In the genomic region with DNA sequence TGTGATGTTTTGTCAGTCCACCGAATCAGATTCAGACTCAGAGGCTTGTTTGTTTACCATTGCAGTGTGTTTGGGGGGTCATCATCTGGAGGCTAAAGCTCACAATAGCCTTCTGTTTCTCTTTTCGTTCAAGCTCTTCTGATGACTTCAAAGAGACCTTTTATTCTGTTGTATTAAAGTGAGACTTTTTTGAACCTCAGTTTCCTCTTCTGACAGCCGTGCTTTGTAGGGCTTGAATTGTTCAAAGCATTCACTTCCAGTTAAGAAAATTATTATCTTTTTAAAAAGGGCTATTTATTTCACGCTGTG, we compare ENCODE assay signal across 9 cellular contexts. TPM values are rescaled to one million over a fixed set of nuclear protein-coding genes. Genes with fewer than 3 reads are reported as not detected.
DNase-seq lines count a peak whose midpoint lies in the region; ATAC-seq, FAIRE-seq and TF ChIP-seq lines count a peak whose summit lies in the region.
"Had no signal": no experiment of that assay in that cellular context is flagged by ENCODE, and none has a peak within 500 bp of the region (broad histone marks: within the 10 kb centered on the region; RNA-seq: fewer than 3 reads in every experiment).

No MANE protein-coding gene starts in this region.

- peaks cover 10% of the 10 kb centered on the region for H3K36me3 Mint-ChIP-seq in activated naive CD4-positive, alpha-beta T cell treated with anti-CD3 and anti-CD28 coated beads, Interleukin-2, amount 10 ng/mL, durations not matched to agents 7 days and 5 days

- SMC1A ChIA-PET in GM12878 (lab: Charles Lee; ENCODE audit: uncharacterized antibody, unreplicated experiment) = interaction anchor here (0.6 to 13.1 kb wide), 18 partner anchors 10 to 166 kb away, joined by 3 to 324 read pairs (median 5); a partner anchor contains a TSS

- H3K4me2 ChIP-seq in GM12878 (ENCODE audit: control insufficient read depth, insufficient read depth) = peak overlapping the region; percentile 82

- no peak for DNase-seq in activated naive CD4-positive, alpha-beta T cell treated with anti-CD3 and anti-CD28 coated beads, Interleukin-2, amount 10 ng/mL, durations not matched to agents 7 days and 5 days
- DNase-seq in activated naive CD4-positive, alpha-beta T cell (lab: John Stamatoyannopoulos, UW) = no peak
- DNase-seq in GM12878 (ENCODE audit: low read depth, low spot score) (no peak), lower lobe of right lung (no peak), transverse colon (no peak), NK-92 (lab: John Stamatoyannopoulos, UW; ENCODE audit: unreplicated experiment) (no peak), amniotic stem cell (lab: John Stamatoyannopoulos, UW) (no peak)

- peak overlapping the region; percentile 95 for H3K27ac Mint-ChIP-seq in activated naive CD4-positive, alpha-beta T cell treated with anti-CD3 and anti-CD28 coated beads, Interleukin-2, amount 10 ng/mL, durations not matched to agents 7 days and 5 days

- no peak for TF ChIP-seq EP300 in GM12878 (IDR thresholded peaks at IDR 0.05; ENCODE audit: borderline replicate concordance in 1 of 2, control insufficient read depth in 1 of 2, low read depth in 2 of 2, low read length in 2 of 2)
- no peak for TF ChIP-seq EP300 in transverse colon (IDR thresholded peaks at IDR 0.05; ENCODE audit: low read depth)

- peaks cover 39% of the 10 kb centered on the region for H3K4me1 Mint-ChIP-seq in activated naive CD4-positive, alpha-beta T cell treated with anti-CD3 and anti-CD28 coated beads, Interleukin-2, amount 10 ng/mL, durations not matched to agents 7 days and 5 days

- TF ChIP-seq CTCF in GM12878 (IDR thresholded peaks at IDR 0.05 in 2 of 3, conservative IDR thresholded peaks at IDR 0.05 in 1 of 3; ENCODE audit: control insufficient read depth in 2 of 3, extremely low read depth in 1 of 3, insufficient read depth in 1 of 3, low read depth in 3 of 3, low read length in 3 of 3) (no peak), lower lobe of right lung (IDR thresholded peaks at IDR 0.05) (no peak), transverse colon (IDR thresholded peaks at IDR 0.05) (no peak)

- POLR2A ChIA-PET in GM12878 (lab: Charles Lee) = interaction anchor here (0.5 to 12.4 kb wide), 7 partner anchors 10 to 146 kb away, joined by 3 to 221 read pairs (median 4); a partner anchor contains a TSS

- no peaks in the 10 kb centered on the region for H3K9me3 Mint-ChIP-seq in activated naive CD4-positive, alpha-beta T cell treated with anti-CD3 and anti-CD28 coated beads, Interleukin-2, amount 10 ng/mL, durations not matched to agents 7 days and 5 days

- H3K4me3 Mint-ChIP-seq in activated naive CD4-positive, alpha-beta T cell treated with anti-CD3 and anti-CD28 coated beads, Interleukin-2, amount 10 ng/mL, durations not matched to agents 7 days and 5 days = peak overlapping the region; percentile 100

- H3K27ac ChIP-seq in GM12878 (ENCODE audit: control insufficient read depth, insufficient read depth) = no peak overlapping the region; the same call in 1 of the 2 replicates
- H3K27ac ChIP-seq in lower lobe of right lung = peak overlapping the region; percentile 60
- H3K27ac ChIP-seq in transverse colon = peak overlapping the region; percentile 77 to 86 (median 83)

- no peaks in the 10 kb centered on the region for H3K9me3 ChIP-seq in GM12878 (replicated peaks; ENCODE audit: control insufficient read depth, insufficient read depth, low read length)
- no peaks in the 10 kb centered on the region for H3K9me3 ChIP-seq in lower lobe of right lung
- H3K9me3 ChIP-seq in transverse colon = no peaks in the 10 kb centered on the region

- H3K9ac ChIP-seq in GM12878 (ENCODE audit: control insufficient read depth, insufficient read depth, low read length) = no peak overlapping the region

- no peak for ATAC-seq in GM12878
- ATAC-seq in lower lobe of right lung = no peak
- no peak for ATAC-seq in HG02938 (IDR thresholded peaks at IDR 0.05; ENCODE audit: unreplicated experiment)

- H3K79me2 ChIP-seq in GM12878 (ENCODE audit: control insufficient read depth, insufficient read depth, low read length) = peaks cover 10% of the 10 kb centered on the region

- intact Hi-C loops in GM12878 (cut with micrococcal nuclease; ENCODE audit: unreplicated experiment) = no loop called here
- intact Hi-C loops in lower lobe of right lung (cut with DNase I) = no loop called here
- intact Hi-C loops in transverse colon (cut with DNase I; ENCODE audit: low total_unique reads) = loop anchor here (5.0 kb wide), 1 partner anchor 83 kb away; no protein-coding TSS in a partner anchor

- no peak overlapping the region for H2AFZ ChIP-seq in GM12878 (ENCODE audit: control insufficient read depth, low read depth, low read length)

- H3K4me3 ChIP-seq in GM12878 = peak overlapping the region; percentile 93
- peak overlapping the region; percentile 79 for H3K4me3 ChIP-seq in lower lobe of right lung
- H3K4me3 ChIP-seq in transverse colon = peak overlapping the region in 3 of 4 donors; percentile 72 to 96 (median 93)

- no peaks in the 10 kb centered on the region for H4K20me1 ChIP-seq in GM12878 (ENCODE audit: control insufficient read depth, insufficient read depth)

- H3K27me3 Mint-ChIP-seq in activated naive CD4-positive, alpha-beta T cell treated with anti-CD3 and anti-CD28 coated beads, Interleukin-2, amount 10 ng/mL, durations not matched to agents 7 days and 5 days = no peaks in the 10 kb centered on the region

- in situ Hi-C loops in GM12878 (cut with MboI) (no loop called here), transverse colon (cut with MboI; ENCODE audit: low pct_ligation_motif_present in 1 of 4, low pct_unique_long_range_greater_than_20kb in 1 of 4, low sequenced_read_pairs in 3 of 4) (loop anchor here in 1 of 4 donors (10.0 kb wide), 1 partner anchor 161 kb away; a partner anchor contains a TSS)

- H3K36me3 ChIP-seq in GM12878 (ENCODE audit: control insufficient read depth in 2 of 2, insufficient read depth in 2 of 2, low read length in 1 of 2) (no peaks in the 10 kb centered on the region), lower lobe of right lung (no peaks in the 10 kb centered on the region), transverse colon (no peaks in the 10 kb centered on the region)

- WGBS in GM12878 (ENCODE audit: insufficient coverage, insufficient replicate concordance, low lambda C conversion rate, missing lambda C conversion rate) = 2% methylated on average over 4 of the region's 4 CpGs
- 17 to 20% methylated on average over 4 of the region's 4 CpGs for WGBS in transverse colon (ENCODE audit: low coverage in 1 of 2), 2 donors

- RAD21 ChIA-PET in GM12878 (lab: Charles Lee; ENCODE audit: unreplicated experiment) = interaction anchor here (0.9 to 7.5 kb wide), 15 partner anchors 9 to 161 kb away, joined by 3 to 149 read pairs (median 7); a partner anchor contains a TSS

- no peak for FAIRE-seq in GM12878 (lab: Jason Lieb, UNC)
- FAIRE-seq: islet of Langerhans had no signal

- H3K4me1 ChIP-seq in GM12878 (ENCODE audit: control insufficient read depth, insufficient read depth, low read length) (peaks cover 10% of the 10 kb centered on the region; the same call in 1 of the 2 replicates), lower lobe of right lung (peaks cover 35% of the 10 kb centered on the region), transverse colon (peaks cover 5 to 36% (median 20%) of the 10 kb centered on the region in 4 donors)

- no peaks in the 10 kb centered on the region for H3K27me3 ChIP-seq in GM12878 (replicated peaks in 1 of 2; ENCODE audit: control insufficient read depth in 2 of 2, insufficient read depth in 2 of 2, low read length in 1 of 2)
- H3K27me3 ChIP-seq in lower lobe of right lung (ENCODE audit: low read depth) = no peaks in the 10 kb centered on the region
- no peaks in the 10 kb centered on the region for H3K27me3 ChIP-seq in transverse colon

- BruUV-seq in GM12878 (replicated peaks; lab: Mats Ljungman, UMichigan) = TSS peak; percentile 71

- CTCF ChIA-PET in activated naive CD4-positive, alpha-beta T cell treated with anti-CD3 and anti-CD28 coated beads, Interleukin-2, amount 10 ng/mL, durations not matched to agents 7 days and 5 days (lab: Charles Lee) = interaction anchor here (0.6 to 6.1 kb wide), 13 partner anchors 9 to 139 kb away, joined by 3 to 45 read pairs (median 4); a partner anchor contains a TSS
- CTCF ChIA-PET in GM12878 (lab: Yijun Ruan, JAX) = interaction anchor here (0.7 to 8.9 kb wide), 23 partner anchors 9 to 326 kb away, joined by 3 to 204 read pairs (median 5); a partner anchor contains a TSS

- TF ChIP-seq RAD21 in GM12878 (IDR thresholded peaks at IDR 0.05; ENCODE audit: insufficient read depth, low read depth, low read length) = no peak

- no peak for TF ChIP-seq POLR2A in GM12878 (IDR thresholded peaks at IDR 0.05; ENCODE audit: low read depth, low read length)
- TF ChIP-seq POLR2A in transverse colon (IDR thresholded peaks at IDR 0.05) = no peak

RNA-seq across cellular contexts. Expression of a gene that starts 1.3 kb away (rescaled TPM):
- 59.0 and 63.0 TPM in 2 replicates for total RNA-seq in GM12878 (2013; cell fraction: nucleolus; rRNA removed)
- total RNA-seq in GM12878 (2014; rRNA removed) (26.5 and 27.2 TPM in 2 replicates), GM12878 (2014; rRNA removed; fragmentation: Illumina TruSeq; extraction: Trizol) (29.3 and 30.3 TPM in 2 replicates), GM12878 (2021) (25.8 and 27.9 TPM in 2 replicates), lower lobe of right lung (23.7 TPM), transverse colon (10 to 100 TPM in 3 of 4 donors, 1 to 10 TPM in 1; 7.6 to 29.5 (median 16.6) TPM)
- 13.2 TPM for polyA plus RNA-seq in GM12878 (2011; ENCODE audit: low read depth)
- polyA plus RNA-seq in GM12878 (2011; rRNA removed) (18.9 and 19.1 TPM in 2 replicates), GM12878 (2014; fragmentation: Illumina TruSeq; extraction: Trizol) (34.6 and 38.0 TPM in 2 replicates), GM12878 (2014; fragmentation: Nextera tagmentation; extraction: Ambion mirVana) (10 to 100 TPM in 1 of 2 experiments, 1 to 10 TPM in 1; 8.4 to 10.5 TPM), GM12878 (2014; rRNA removed) (25.7 and 27.3 TPM in 2 replicates), GM12878 (2016; fragmentation: Nextera tagmentation; extraction: Ambion mirVana) (10 to 100 TPM; 30.4 to 34.0 TPM)
- polyA plus RNA-seq in GM12878 (2011; cell fraction: cytosol; rRNA removed) = 15.0 and 17.2 TPM in 2 replicates
- polyA plus RNA-seq in GM12878 (2011; cell fraction: nucleus; rRNA removed) = 20.8 and 23.5 TPM in 2 replicates
- 9.9 and 13.8 TPM in 2 replicates for polyA plus RNA-seq in GM12878 (2012)
- polyA minus RNA-seq in GM12878 (2011; rRNA and poly(A)+ RNA removed) = 16.3 and 20.0 TPM in 2 replicates
- polyA minus RNA-seq in GM12878 (2011; cell fraction: cytosol; rRNA and poly(A)+ RNA removed) = 6.9 and 10.7 TPM in 2 replicates
- polyA minus RNA-seq in GM12878 (2011; cell fraction: nucleus; rRNA and poly(A)+ RNA removed) = 13.2 and 18.1 TPM in 2 replicates

RNA-seq across cellular contexts. Expression of a gene that starts 27.6 kb away (rescaled TPM):
- total RNA-seq in GM12878 (2013; cell fraction: nucleolus; rRNA removed) = 6.4 and 9.0 TPM in 2 replicates
- total RNA-seq in GM12878 (2014; rRNA removed) (5.8 and 6.8 TPM in 2 replicates), GM12878 (2014; rRNA removed; fragmentation: Illumina TruSeq; extraction: Trizol) (5.0 and 5.9 TPM in 2 replicates), GM12878 (2021) (7.1 and 7.2 TPM in 2 replicates), lower lobe of right lung (8.7 TPM), transverse colon (10 to 100 TPM in 3 of 4 donors, not detected in 1; 11.1 to 16.9 (median 16.7) TPM)
- polyA plus RNA-seq in GM12878 (2011; ENCODE audit: low read depth) = 3.9 TPM
- polyA plus RNA-seq in GM12878 (2011; rRNA removed) (10.5 and 11.7 TPM in 2 replicates), GM12878 (2014; fragmentation: Illumina TruSeq; extraction: Trizol) (6.0 and 7.7 TPM in 2 replicates), GM12878 (2014; fragmentation: Nextera tagmentation; extraction: Ambion mirVana) (10 to 100 TPM; 13.5 to 15.9 TPM), GM12878 (2014; rRNA removed) (5.1 and 8.5 TPM in 2 replicates), GM12878 (2016; fragmentation: Nextera tagmentation; extraction: Ambion mirVana) (10 to 100 TPM; 24.1 to 24.7 TPM)
- polyA plus RNA-seq in GM12878 (2011; cell fraction: cytosol; rRNA removed) = 5.0 and 8.9 TPM in 2 replicates
- 2.7 and 3.3 TPM in 2 replicates for polyA plus RNA-seq in GM12878 (2011; cell fraction: nucleus; rRNA removed)
- 3.7 and 4.2 TPM in 2 replicates for polyA plus RNA-seq in GM12878 (2012)
- 5.4 and 6.1 TPM in 2 replicates for polyA minus RNA-seq in GM12878 (2011; rRNA and poly(A)+ RNA removed)
- polyA minus RNA-seq in GM12878 (2011; cell fraction: cytosol; rRNA and poly(A)+ RNA removed) = 2.7 and 3.1 TPM in 2 replicates
- 0.77 and 0.97 TPM in 2 replicates for polyA minus RNA-seq in GM12878 (2011; cell fraction: nucleus; rRNA and poly(A)+ RNA removed)

RNA-seq across cellular contexts. Expression of a gene that starts 27.9 kb away (rescaled TPM):
- total RNA-seq in GM12878 (2013; cell fraction: nucleolus; rRNA removed) = 19.5 and 21.7 TPM in 2 replicates
- total RNA-seq in GM12878 (2014; rRNA removed) (9.3 and 12.6 TPM in 2 replicates), GM12878 (2014; rRNA removed; fragmentation: Illumina TruSeq; extraction: Trizol) (16.8 and 17.2 TPM in 2 replicates), GM12878 (2021) (12.2 and 14.5 TPM in 2 replicates), lower lobe of right lung (11.4 TPM), transverse colon (10 to 100 TPM in 3 of 4 donors, 1 to 10 TPM in 1; 9.2 to 25.1 (median 18.8) TPM)
- 6.3 TPM for polyA plus RNA-seq in GM12878 (2011; ENCODE audit: low read depth)
- polyA plus RNA-seq in GM12878 (2011; rRNA removed) (21.2 and 23.5 TPM in 2 replicates), GM12878 (2014; fragmentation: Illumina TruSeq; extraction: Trizol) (11.7 and 15.1 TPM in 2 replicates), GM12878 (2014; fragmentation: Nextera tagmentation; extraction: Ambion mirVana) (10 to 100 TPM in 1 of 2 experiments, 1 to 10 TPM in 1; 9.1 to 16.3 TPM), GM12878 (2014; rRNA removed) (12.4 and 14.9 TPM in 2 replicates), GM12878 (2016; fragmentation: Nextera tagmentation; extraction: Ambion mirVana) (10 to 100 TPM; 13.1 to 14.0 TPM)
- 9.1 and 10.4 TPM in 2 replicates for polyA plus RNA-seq in GM12878 (2011; cell fraction: cytosol; rRNA removed)
- polyA plus RNA-seq in GM12878 (2011; cell fraction: nucleus; rRNA removed) = 5.2 and 8.3 TPM in 2 replicates
- 7.3 and 9.0 TPM in 2 replicates for polyA plus RNA-seq in GM12878 (2012)
- 11.8 and 19.0 TPM in 2 replicates for polyA minus RNA-seq in GM12878 (2011; rRNA and poly(A)+ RNA removed)
- 4.7 and 5.5 TPM in 2 replicates for polyA minus RNA-seq in GM12878 (2011; cell fraction: cytosol; rRNA and poly(A)+ RNA removed)
- polyA minus RNA-seq in GM12878 (2011; cell fraction: nucleus; rRNA and poly(A)+ RNA removed) = 4.7 and 8.8 TPM in 2 replicates
